ENCODE assay signal across 13 cellular contexts in the genomic region with DNA sequence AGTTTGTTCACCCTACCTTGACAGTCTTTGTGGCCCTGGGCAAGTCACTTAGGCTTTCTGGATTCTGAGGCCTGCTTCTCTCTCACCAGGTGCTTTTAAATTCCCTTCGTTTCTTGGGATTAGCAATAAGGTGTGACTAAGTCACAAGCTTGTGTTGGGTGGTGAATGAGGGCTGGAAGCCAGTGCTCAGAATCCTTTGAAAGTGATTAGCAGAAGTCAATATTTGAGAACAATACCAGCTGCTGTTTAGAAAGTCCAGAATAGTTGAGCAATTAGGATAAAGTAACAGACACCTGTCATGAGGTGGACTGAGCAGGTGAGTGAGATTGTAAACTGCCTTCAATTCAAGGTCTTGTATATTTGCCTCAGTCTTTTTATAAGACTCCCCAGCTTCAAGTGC. TPM values are rescaled to one million over a fixed set of nuclear protein-coding genes. Genes with fewer than 3 reads are reported as not detected.
DNase-seq lines count a peak whose midpoint lies in the region; ATAC-seq, FAIRE-seq and TF ChIP-seq lines count a peak whose summit lies in the region.
"Had no signal": no experiment of that assay in that cellular context is flagged by ENCODE, and none has a peak within 500 bp of the region (broad histone marks: within the 10 kb centered on the region; RNA-seq: fewer than 3 reads in every experiment).

No MANE protein-coding gene starts in this region.

- H3K79me2 ChIP-seq in HepG2 (ENCODE audit: insufficient read depth, low read length), result peaks cover 19% of the 10 kb centered on the region

- no peak for TF ChIP-seq RAD21 in HepG2 (CRISPR knock-in tag; IDR thresholded peaks at IDR 0.05)

- peak overlapping the region; percentile 62 to 78 (median 70); a peak in 18 of 22 replicates for H3K9ac ChIP-seq in BLaER1 treated with 17β-estradiol and CSF1 and Interleukin-3, amounts not matched to agents 10 nM and 100 nM
- H3K9ac ChIP-seq in HepG2 (ENCODE audit: insufficient read depth, low read depth, low read length), result no peak overlapping the region

- H4K20me1 ChIP-seq in BLaER1 treated with 17β-estradiol and CSF1 and Interleukin-3, amounts not matched to agents 10 nM and 100 nM, result peaks cover 0 to 20% (median 0%) of the 10 kb centered on the region in 11 experiments; a peak in 4 of 22 replicates
- no peaks in the 10 kb centered on the region for H4K20me1 ChIP-seq in HepG2 (ENCODE audit: insufficient read depth, low read length)

- ATAC-seq in activated B cell treated with CpG ODN at 0.5 μM for 24 hours (ENCODE audit: low read depth), result no peak
- peak; percentile 68 for ATAC-seq in HepG2
- ATAC-seq in HG03025 (IDR thresholded peaks at IDR 0.05; ENCODE audit: low FRiP score, unreplicated experiment), result no peak
- ATAC-seq in heart right ventricle, result no peak

- H2AFZ ChIP-seq in HepG2 (ENCODE audit: low read length), result no peak overlapping the region

- WGBS in HepG2 (ENCODE audit: low lambda C conversion rate), result 56% methylated on average over 1 of the region's 1 CpG
- 76 to 97% methylated on average over 1 of the region's 1 CpG for WGBS in heart right ventricle, 2 donors

- peak overlapping the region; percentile 75 to 94 (median 82) for H3K27ac ChIP-seq in BLaER1 treated with 17β-estradiol and CSF1 and Interleukin-3, amounts not matched to agents 10 nM and 100 nM
- H3K27ac ChIP-seq in HepG2 (ENCODE audit: extremely low read length, insufficient read depth, low read length) (no peak overlapping the region), heart right ventricle (peak overlapping the region in 1 of 10 donors; percentile 67), coronary artery (no peak overlapping the region)
- H3K27ac ChIP-seq: cardiac muscle cell, RWPE1 had no signal

- H3K4me1 Mint-ChIP-seq in activated B cell treated with CpG ODN at 0.5 μM for 24 hours, result peaks cover 91% of the 10 kb centered on the region

- H3K4me3 Mint-ChIP-seq in activated B cell treated with CpG ODN at 0.5 μM for 24 hours, result peak overlapping the region; percentile 9
- H3K4me3 Mint-ChIP-seq: H9 had no signal

- CTCF ChIA-PET in activated B cell treated with CpG ODN at 0.5 μM for 24 hours (lab: Charles Lee), result interaction anchor here (1.3 to 2.7 kb wide), 5 partner anchors 9 to 348 kb away, joined by 4 to 23 read pairs (median 9); no protein-coding TSS in a partner anchor
- CTCF ChIA-PET in HepG2 (lab: Yijun Ruan, JAX; ENCODE audit: low intra/inter-chr PET ratio, low total read pairs), result no interaction called here

- H3K27me3 ChIP-seq in BLaER1 treated with 17β-estradiol and CSF1 and Interleukin-3, amounts not matched to agents 10 nM and 100 nM, result no peaks in the 10 kb centered on the region
- H3K27me3 ChIP-seq in HepG2 (ENCODE audit: control insufficient read depth in 1 of 2, insufficient read depth in 2 of 2, low read length in 2 of 2), result no peaks in the 10 kb centered on the region
- no peaks in the 10 kb centered on the region for H3K27me3 ChIP-seq in heart right ventricle
- H3K27me3 ChIP-seq: cardiac muscle cell had no signal

- peaks cover 67 to 95% (median 79%) of the 10 kb centered on the region in 10 experiments for H3K4me1 ChIP-seq in BLaER1 treated with 17β-estradiol and CSF1 and Interleukin-3, amounts not matched to agents 10 nM and 100 nM
- peaks cover 29% of the 10 kb centered on the region for H3K4me1 ChIP-seq in HepG2 (ENCODE audit: insufficient read depth, low read length)
- H3K4me1 ChIP-seq in heart right ventricle, result peaks cover 0 to 70% (median 39%) of the 10 kb centered on the region in 9 donors

- H3K36me3 ChIP-seq in BLaER1 treated with 17β-estradiol and CSF1 and Interleukin-3, amounts not matched to agents 10 nM and 100 nM, result peaks cover 0 to 31% (median 8%) of the 10 kb centered on the region in 11 experiments; a peak in 10 of 22 replicates
- no peaks in the 10 kb centered on the region for H3K36me3 ChIP-seq in HepG2 (replicated peaks in 1 of 2; ENCODE audit: control insufficient read depth in 1 of 2, insufficient read depth in 2 of 2, low read length in 2 of 2)
- no peaks in the 10 kb centered on the region for H3K36me3 ChIP-seq in heart right ventricle
- H3K36me3 ChIP-seq: cardiac muscle cell had no signal

- no peak for TF ChIP-seq POLR2A in HepG2 (IDR thresholded peaks at IDR 0.05; ENCODE audit: insufficient read depth in 1 of 2, low read depth in 2 of 2, low read length in 2 of 2)

- POLR2A ChIA-PET in activated B cell treated with CpG ODN at 0.5 μM for 24 hours (lab: Charles Lee) (interaction anchor here (0.6 to 3.1 kb wide), 11 partner anchors 8 to 116 kb away, joined by 3 to 18 read pairs (median 4); no protein-coding TSS in a partner anchor), HepG2 (lab: Yijun Ruan, JAX) (interaction anchor here (1.0 kb wide), 1 partner anchor 8 kb away, joined by 3 read pairs; no protein-coding TSS in a partner anchor)

- no peak for FAIRE-seq in HepG2 (lab: Jason Lieb, UNC)
- FAIRE-seq: islet of Langerhans had no signal

- peak overlapping the region; percentile 86 for H3K27ac Mint-ChIP-seq in activated B cell treated with CpG ODN at 0.5 μM for 24 hours
- H3K27ac Mint-ChIP-seq: H9 had no signal

- H3K4me3 ChIP-seq in BLaER1 treated with 17β-estradiol and CSF1 and Interleukin-3, amounts not matched to agents 10 nM and 100 nM, result peak overlapping the region in 4 of 10 experiments; percentile 16 to 32 (median 26); a peak in 3 of 20 replicates
- H3K4me3 ChIP-seq in GM12865 (ENCODE audit: low read depth, low read length) (no peak overlapping the region), HepG2 (replicated peaks in 1 of 3; ENCODE audit: insufficient read depth in 1 of 3, low read depth in 2 of 3, low read length in 3 of 3) (no peak overlapping the region), heart right ventricle (no peak overlapping the region), coronary artery (no peak overlapping the region)
- H3K4me3 ChIP-seq: cardiac muscle cell had no signal

- H3K9me3 Mint-ChIP-seq in activated B cell treated with CpG ODN at 0.5 μM for 24 hours, result peaks cover 2% of the 10 kb centered on the region

- TF ChIP-seq EP300 in HepG2 (IDR thresholded peaks at IDR 0.05; ENCODE audit: low read depth in 2 of 2, low read length in 2 of 2) (peak in 1 of 2 experiments; percentile 58; a peak in 1 of 4 replicates), HepG2 (CRISPR knock-in tag; IDR thresholded peaks at IDR 0.05; ENCODE audit: borderline replicate concordance) (no peak)

- DNase-seq in GM12865 (ENCODE audit: low read depth) (peak; percentile 47), activated B cell treated with CpG ODN at 0.5 μM for 24 hours (no peak), HepG2 (ENCODE audit: low spot score) (peak; percentile 28), heart right ventricle (no peak), NCI-H187 (lab: John Stamatoyannopoulos, UW) (no peak), coronary artery (ENCODE audit: low spot score) (no peak)
- DNase-seq: activated T-cell treated with anti-CD3 and anti-CD28 coated beads, Interleukin-2, amount 50 U/mL, for 4 hours; H9 had no signal

- H3K9me3 ChIP-seq in BLaER1 treated with 17β-estradiol and CSF1 and Interleukin-3, amounts not matched to agents 10 nM and 100 nM (replicated peaks in 1 of 11), result peaks cover 7 to 21% (median 15%) of the 10 kb centered on the region in 11 experiments; a peak in 20 of 22 replicates
- no peaks in the 10 kb centered on the region for H3K9me3 ChIP-seq in HepG2 (ENCODE audit: low read length)
- H3K9me3 ChIP-seq in heart right ventricle, result no peaks in the 10 kb centered on the region

- in situ Hi-C loops in HepG2 (cut with HindIII; ENCODE audit: extremely low pct_ligation_motif_present, low pct_unique_long_range_greater_than_20kb), result no loop called here

- H3K4me2 ChIP-seq in BLaER1 treated with 17β-estradiol and CSF1 and Interleukin-3, amounts not matched to agents 10 nM and 100 nM, result peak overlapping the region; percentile 75 to 97 (median 81)
- no peak overlapping the region for H3K4me2 ChIP-seq in HepG2 (ENCODE audit: low read depth, low read length)

- no peak for TF ChIP-seq CTCF in GM12865 (IDR thresholded peaks at IDR 0.05; ENCODE audit: insufficient read depth, low read depth, low read length, missing control alignments)
- no peak for TF ChIP-seq CTCF in activated B cell treated with CpG ODN at 0.5 μM for 24 hours (IDR thresholded peaks at IDR 0.05)
- TF ChIP-seq CTCF in HepG2 (CRISPR knock-in tag; IDR thresholded peaks at IDR 0.05), result no peak
- no peak for TF ChIP-seq CTCF in heart right ventricle (IDR thresholded peaks at IDR 0.05)
- TF ChIP-seq CTCF in coronary artery (IDR thresholded peaks at IDR 0.05), result no peak

- BruUV-seq in HepG2 (replicated peaks; lab: Mats Ljungman, UMichigan), result no TSS peak

- peaks cover 4% of the 10 kb centered on the region for H3K36me3 Mint-ChIP-seq in activated B cell treated with CpG ODN at 0.5 μM for 24 hours (ENCODE audit: low read depth)

- intact Hi-C loops in activated B cell treated with CpG ODN at 0.5 μM for 24 hours (cut with micrococcal nuclease) (loop anchor here (1.0 to 5.0 kb wide), 4 partner anchors 9 to 683 kb away; partner anchors contain the start of gene CCNT2), HepG2 (cut with micrococcal nuclease; ENCODE audit: unreplicated experiment) (no loop called here), heart right ventricle (cut with DNase I) (loop anchor here in 1 of 10 donors (10.0 kb wide), 1 partner anchor 180 kb away; no protein-coding TSS in a partner anchor)

- H3K27me3 Mint-ChIP-seq in activated B cell treated with CpG ODN at 0.5 μM for 24 hours, result no peaks in the 10 kb centered on the region

RNA-seq across cellular contexts. Expression of gene MGAT5, which starts 19.3 kb away (rescaled TPM):
- 66.7 and 69.0 TPM in 2 replicates for total RNA-seq in activated B cell treated with CpG ODN at 0.5 μM for 24 hours
- 41.6 and 60.2 TPM in 2 replicates for total RNA-seq in HepG2 (2016; rRNA removed; fragmentation: Illumina TruSeq; extraction: Trizol)
- total RNA-seq in HepG2 (2016; cell fraction: cytosol; rRNA removed; fragmentation: Illumina TruSeq; extraction: Trizol; ENCODE audit: low read depth), result 135 and 162 TPM in 2 replicates
- 38.9 and 57.0 TPM in 2 replicates for total RNA-seq in HepG2 (2016; cell fraction: insoluble cytoplasmic fraction; rRNA removed; fragmentation: Illumina TruSeq; extraction: Trizol)
- total RNA-seq in HepG2 (2016; cell fraction: membrane; rRNA removed; fragmentation: Illumina TruSeq; extraction: Trizol), result 47.6 and 51.1 TPM in 2 replicates
- total RNA-seq in HepG2 (2016; cell fraction: nucleus; rRNA removed; fragmentation: Illumina TruSeq; extraction: Trizol), result 89.0 and 90.8 TPM in 2 replicates
- 30.0 and 33.1 TPM in 2 replicates for polyA plus RNA-seq in HepG2 (2011; rRNA removed)
- 25.6 and 26.2 TPM in 2 replicates for polyA plus RNA-seq in HepG2 (2011; cell fraction: cytosol; rRNA removed)
- polyA plus RNA-seq in HepG2 (2011; cell fraction: nucleus; rRNA removed), result 49.6 and 62.0 TPM in 2 replicates
- polyA plus RNA-seq in HepG2 (2012), result 27.4 and 34.9 TPM in 2 replicates
- polyA plus RNA-seq in HepG2 (2016; cell fraction: cytosol; fragmentation: Illumina TruSeq; extraction: Trizol; ENCODE audit: low read depth), result 2.3 and 2.7 TPM in 2 replicates
- polyA plus RNA-seq in HepG2 (2016; cell fraction: insoluble cytoplasmic fraction; fragmentation: Illumina TruSeq; extraction: Trizol; ENCODE audit: low read depth), result 23.2 and 26.4 TPM in 2 replicates
- 6.2 and 7.2 TPM in 2 replicates for polyA plus RNA-seq in HepG2 (2016; cell fraction: membrane; fragmentation: Illumina TruSeq; extraction: Trizol; ENCODE audit: low read depth)
- polyA plus RNA-seq in HepG2 (2016; cell fraction: nucleus; fragmentation: Illumina TruSeq; extraction: Trizol; ENCODE audit: insufficient read depth, low read depth), result 54.2 and 59.9 TPM in 2 replicates
- 26.7 and 71.2 TPM in 2 replicates for polyA minus RNA-seq in HepG2 (2011; rRNA and poly(A)+ RNA removed; ENCODE audit: low replicate concordance)
- 46.1 and 49.4 TPM in 2 replicates for polyA minus RNA-seq in HepG2 (2011; cell fraction: cytosol; rRNA and poly(A)+ RNA removed)
- polyA minus RNA-seq in HepG2 (2011; cell fraction: nucleus; rRNA and poly(A)+ RNA removed), result 105 and 114 TPM in 2 replicates
- 100 to 1,000 TPM in 3 of 10 donors, 10 to 100 TPM in 7; 68.9 to 111 (median 94.6) TPM for total RNA-seq in heart right ventricle
- polyA plus RNA-seq in heart right ventricle, result 10 to 100 TPM in 1 of 2 donors, 1 to 10 TPM in 1; 6.4 to 13.1 TPM

Comparison
In these comparisons a context has a peak if more than half of its experiments do, and no peak if none do; other contexts are left out.
1. H3K27ac ChIP-seq: peak in BLaER1 treated with 17β-estradiol and CSF1 and Interleukin-3, amounts not matched to agents 10 nM and 100 nM (11 of 11); none in HepG2 (single experiment) and coronary artery (0 of 2).
2. DNase-seq: peak in GM12865 (single experiment) and HepG2 (single experiment); none in activated B cell treated with CpG ODN at 0.5 μM for 24 hours (single experiment), heart right ventricle (0 of 2), NCI-H187 (0 of 2) and coronary artery (single experiment).